In genomic region chr1:223556414-223557124, GRCh38 we compare ENCODE assay signal across 1 cellular context.
TF ChIP-seq lines count a peak whose summit lies in the region.

No MANE protein-coding gene starts in this region.

TF ChIP-seq in HCT116, 20 proteins besides CTCF, POLR2A, EP300 and RAD21 (continued from another document):
- TF ChIP-seq ZBTB33 (IDR thresholded peaks at IDR 0.05; ENCODE audit: extremely low read depth, insufficient replicate concordance, low read length): no peak
- no peak for TF ChIP-seq EZH2 (IDR thresholded peaks at IDR 0.05)
- no peak for TF ChIP-seq POLR2AphosphoS5 (IDR thresholded peaks at IDR 0.05; ENCODE audit: low read depth, low read length)
- TF ChIP-seq YY1 (IDR thresholded peaks at IDR 0.05; ENCODE audit: extremely low read depth, insufficient replicate concordance, low read depth, low read length): no peak
- no peak for TF ChIP-seq MAX (IDR thresholded peaks at IDR 0.05)
- TF ChIP-seq FOSL1 (IDR thresholded peaks at IDR 0.05; ENCODE audit: low read depth): no peak
- TF ChIP-seq ELF1 (IDR thresholded peaks at IDR 0.05; ENCODE audit: borderline replicate concordance, low read depth): no peak
- TF ChIP-seq SP1 (IDR thresholded peaks at IDR 0.05; ENCODE audit: low read depth): no peak
- no peak for TF ChIP-seq JUND (IDR thresholded peaks at IDR 0.05)
